In the genomic region with DNA sequence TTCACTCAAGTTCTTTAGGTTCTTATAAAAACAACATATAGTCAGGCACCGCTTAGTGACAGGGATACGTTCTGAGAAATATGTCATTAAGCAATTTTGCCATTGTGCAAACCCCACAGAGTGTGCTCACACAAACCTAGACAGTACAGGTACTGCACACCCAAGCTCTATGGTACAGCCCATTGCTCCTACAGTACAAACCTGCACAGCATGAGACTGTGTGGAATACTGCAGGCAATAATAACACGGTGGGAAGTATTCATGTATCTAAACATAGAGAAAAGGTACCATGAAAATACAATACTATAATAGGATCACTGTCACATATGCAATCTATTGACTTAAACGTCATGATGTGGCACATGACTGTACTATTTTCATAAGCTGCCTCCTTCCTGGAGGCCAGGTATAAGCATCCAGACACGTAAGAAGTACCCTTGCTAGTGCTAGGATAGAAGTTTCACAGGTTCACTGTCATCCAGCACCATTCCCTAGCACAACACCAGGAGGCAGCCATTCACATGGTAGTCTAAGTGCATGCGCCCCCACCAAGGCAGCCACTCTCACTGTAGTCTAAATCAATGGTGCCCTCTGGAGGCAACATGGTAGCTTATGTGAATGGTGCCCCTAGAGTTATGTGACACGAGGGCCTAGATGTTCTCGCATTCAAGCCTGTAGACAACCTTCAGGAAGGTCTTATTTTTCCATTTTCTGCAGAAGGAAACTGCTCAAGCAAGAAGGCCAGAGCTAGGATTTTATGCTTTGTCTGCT, we compare ENCODE assay signal across 9 cellular contexts.
DNase-seq lines count a peak whose midpoint lies in the region; ATAC-seq and TF ChIP-seq lines count a peak whose summit lies in the region.
"Had no signal": no experiment of that assay in that cellular context is flagged by ENCODE, and none has a peak within 500 bp of the region (broad histone marks: within the 10 kb centered on the region; RNA-seq: fewer than 3 reads in every experiment).

No MANE protein-coding gene starts in this region.

- peak; percentile 38 for TF ChIP-seq CTCF in left ventricle myocardium inferior (IDR thresholded peaks at IDR 0.05; ENCODE audit: borderline replicate concordance)
- no peak for TF ChIP-seq CTCF in coronary artery (IDR thresholded peaks at IDR 0.05)

- H3K27ac ChIP-seq in left ventricle myocardium inferior (replicated peaks) (no peak overlapping the region), coronary artery (no peak overlapping the region)

- H3K4me3 ChIP-seq in left ventricle myocardium inferior = no peak overlapping the region
- no peak overlapping the region for H3K4me3 ChIP-seq in coronary artery

- H3K36me3 ChIP-seq in left ventricle myocardium inferior = no peaks in the 10 kb centered on the region

- H3K27me3 ChIP-seq in left ventricle myocardium inferior (ENCODE audit: low read depth) = no peaks in the 10 kb centered on the region

- H3K4me1 ChIP-seq in left ventricle myocardium inferior = peaks cover 21% of the 10 kb centered on the region

- DNase-seq in left ventricle myocardium inferior (no peak), left ventricle myocardium superior (no peak), NCI-H226 (peak; percentile 39), dermis microvascular lymphatic vessel endothelial cell (ENCODE audit: low read depth in 2 of 2) (peak; percentile 50 to 77), coronary artery (ENCODE audit: low spot score) (no peak), GM03348 (ENCODE audit: low spot score) (no peak)
- DNase-seq in stimulated activated naive CD8-positive, alpha-beta T cell treated with anti-CD3 and anti-CD28 coated beads, Interleukin-15, Interleukin-2, amounts not matched to agents 100 U/mL and 50 U/mL, for 24 hours = peak; percentile 20
- DNase-seq: activated T-cell treated with anti-CD3 and anti-CD28 coated beads, Interleukin-2, amount 50 U/mL, for 72 hours had no signal

- ATAC-seq in left ventricle myocardium superior (no peak), HG03571 (IDR thresholded peaks at IDR 0.05; ENCODE audit: unreplicated experiment) (no peak)
- ATAC-seq in stimulated activated naive CD8-positive, alpha-beta T cell treated with anti-CD3 and anti-CD28 coated beads, Interleukin-15, Interleukin-2, amounts not matched to agents 100 U/mL and 50 U/mL, for 24 hours = no peak

- intact Hi-C loops in left ventricle myocardium inferior (cut with micrococcal nuclease) = loop anchor here (10.0 kb wide), 1 partner anchor 142 kb away; no protein-coding TSS in a partner anchor
- intact Hi-C loops in left ventricle myocardium superior (cut with micrococcal nuclease) = no loop called here

- H3K9me3 ChIP-seq in left ventricle myocardium inferior (replicated peaks) = no peaks in the 10 kb centered on the region

Comparison
In these comparisons a context has a peak if more than half of its experiments do, and no peak if none do; other contexts are left out.
1. DNase-seq: peak in NCI-H226 (single experiment), dermis microvascular lymphatic vessel endothelial cell (2 of 2) and stimulated activated naive CD8-positive, alpha-beta T cell treated with anti-CD3 and anti-CD28 coated beads, Interleukin-15, Interleukin-2, amounts not matched to agents 100 U/mL and 50 U/mL, for 24 hours (single experiment); none in left ventricle myocardium inferior (single experiment), left ventricle myocardium superior (single experiment), coronary artery (single experiment) and GM03348 (single experiment).